Comparison of ENCODE assay signal across 25 cellular contexts in genomic region chr1:229984310-229984991, GRCh38.
"Had no signal": no experiment of that assay in that cellular context is flagged by ENCODE, and none has a peak within 500 bp of the region (broad histone marks: within the 10 kb centered on the region; RNA-seq: fewer than 3 reads in every experiment).

No MANE protein-coding gene starts in this region.

- H3K27ac Mint-ChIP-seq: activated B cell treated with CpG ODN at 0.5 μM for 24 hours; activated CD4-positive, alpha-beta memory T cell treated with anti-CD3 and anti-CD28 coated beads for 36 hours; activated CD8-positive, alpha-beta memory T cell treated with anti-CD3 and anti-CD28 coated beads, Interleukin-2, amount 10 ng/mL, durations not matched to agents 7 days and 5 days; activated naive CD8-positive, alpha-beta T cell treated with anti-CD3 and anti-CD28 coated beads, Interleukin-2, amount 10 ng/mL, durations not matched to agents 7 days and 5 days; activated T-helper 17 cell treated with anti-CD3 and anti-CD28 coated beads, Interleukin-2, amount 50 U/mL, for 72 hours; nephron; stimulated activated effector memory CD8-positive, alpha-beta T cell treated with anti-CD3 and anti-CD28 coated beads, Interleukin-12 subunit alpha, Interleukin-12 subunit beta, amount 100 ng/mL, for 72 hours had no signal

- H3K36me3 Mint-ChIP-seq: activated CD4-positive, alpha-beta memory T cell treated with anti-CD3 and anti-CD28 coated beads for 36 hours; activated CD8-positive, alpha-beta memory T cell treated with anti-CD3 and anti-CD28 coated beads, Interleukin-2, amount 10 ng/mL, durations not matched to agents 7 days and 5 days; activated naive CD8-positive, alpha-beta T cell treated with anti-CD3 and anti-CD28 coated beads, Interleukin-2, amount 10 ng/mL, durations not matched to agents 7 days and 5 days; stimulated activated effector memory CD8-positive, alpha-beta T cell treated with anti-CD3 and anti-CD28 coated beads, Interleukin-12 subunit alpha, Interleukin-12 subunit beta, amount 100 ng/mL, for 72 hours had no signal

- H3K4me2 ChIP-seq: hepatocyte had no signal

- DNase-seq: activated B cell treated with CpG ODN at 0.5 μM for 24 hours; activated CD4-positive, alpha-beta memory T cell treated with anti-CD3 and anti-CD28 coated beads for 36 hours; activated CD4-positive, alpha-beta T cell treated with anti-CD3 and anti-CD28 coated beads for 4 hours; activated CD8-positive, alpha-beta memory T cell treated with anti-CD3 and anti-CD28 coated beads, Interleukin-2, amount 10 ng/mL, durations not matched to agents 7 days and 5 days; activated naive CD4-positive, alpha-beta T cell; activated naive CD8-positive, alpha-beta T cell treated with anti-CD3 and anti-CD28 coated beads, Interleukin-2, amount 10 ng/mL, durations not matched to agents 7 days and 5 days; amygdala; body of pancreas; dermis blood vessel endothelial cell; effector memory CD4-positive, alpha-beta T cell; left cardiac atrium; lower lobe of right lung; nucleus accumbens; right cardiac atrium; small intestine; stimulated activated CD4-positive, alpha-beta T cell treated with anti-CD3 and anti-CD28 coated beads, Interleukin-15, amount 100 ng/mL, for 24 hours; stimulated activated CD4-positive, alpha-beta T cell treated with anti-CD3 and anti-CD28 coated beads, Interleukin-2, amount 100 ng/mL, for 48 hours; testis; upper lobe of left lung had no signal

- H2AFZ ChIP-seq: hepatocyte had no signal

- H3K4me1 ChIP-seq: body of pancreas, lower lobe of right lung, prostate gland, testis, upper lobe of left lung had no signal

- ATAC-seq: activated CD8-positive, alpha-beta memory T cell treated with anti-CD3 and anti-CD28 coated beads, Interleukin-2, amount 10 ng/mL, durations not matched to agents 7 days and 5 days; activated T-helper 17 cell treated with anti-CD3 and anti-CD28 coated beads, Interleukin-2, amount 50 U/mL, for 72 hours; body of pancreas; left cardiac atrium; lower lobe of right lung; right cardiac atrium; stimulated activated effector memory CD8-positive, alpha-beta T cell treated with anti-CD3 and anti-CD28 coated beads, Interleukin-12 subunit alpha, Interleukin-12 subunit beta, amount 100 ng/mL, for 72 hours had no signal

- H3K36me3 ChIP-seq: lower lobe of right lung, prostate gland, upper lobe of left lung had no signal

- H3K27ac ChIP-seq: body of pancreas, hepatocyte, lower lobe of right lung, prostate gland, testis, upper lobe of left lung had no signal

- H3K9me3 ChIP-seq: body of pancreas, lower lobe of right lung, prostate gland, testis, upper lobe of left lung had no signal

- H3K9me3 Mint-ChIP-seq: activated B cell treated with CpG ODN at 0.5 μM for 24 hours; activated CD4-positive, alpha-beta memory T cell treated with anti-CD3 and anti-CD28 coated beads for 36 hours; activated T-helper 17 cell treated with anti-CD3 and anti-CD28 coated beads, Interleukin-2, amount 50 U/mL, for 72 hours; nephron; stimulated activated effector memory CD8-positive, alpha-beta T cell treated with anti-CD3 and anti-CD28 coated beads, Interleukin-12 subunit alpha, Interleukin-12 subunit beta, amount 100 ng/mL, for 72 hours had no signal

- FAIRE-seq: islet of Langerhans, small intestine had no signal

- H3K4me3 ChIP-seq: body of pancreas, hepatocyte, lower lobe of right lung, prostate gland, testis, upper lobe of left lung had no signal

- H3K79me2 ChIP-seq: hepatocyte had no signal

- H3K27me3 ChIP-seq: body of pancreas, hepatocyte, testis, upper lobe of left lung had no signal
